In the genomic region with DNA sequence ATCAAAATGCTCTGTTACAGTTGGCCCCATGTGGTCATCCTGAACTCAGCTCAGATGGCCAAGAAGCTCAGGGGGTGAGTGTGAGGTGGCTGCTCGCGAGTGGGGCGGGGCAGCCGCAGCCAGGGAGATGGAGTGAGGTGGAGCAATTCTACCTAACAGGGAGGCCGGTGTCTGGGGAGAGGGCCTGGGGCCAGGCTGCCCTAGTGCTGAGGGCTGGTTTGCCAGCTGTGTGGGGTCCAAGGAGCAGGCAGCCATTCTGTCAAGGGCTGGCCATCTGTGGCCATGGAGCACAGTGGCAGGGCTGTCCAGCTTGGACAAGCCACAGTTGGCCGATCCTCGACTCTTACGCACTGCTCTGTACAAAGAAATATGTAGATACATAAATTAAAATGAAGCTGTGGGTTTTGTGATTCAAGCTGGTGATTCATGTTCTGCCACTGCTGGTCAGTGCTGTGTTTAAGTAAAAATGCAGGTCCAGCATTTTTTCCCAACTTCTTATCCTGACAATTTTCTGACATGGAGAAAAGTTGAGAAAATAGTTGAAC, we compare ENCODE assay signal across 12 cellular contexts.
A peak's percentile ranks its signal among the peaks of the same experiment; 100 is the strongest.
DNase-seq lines count a peak whose midpoint lies in the region; ATAC-seq and TF ChIP-seq lines count a peak whose summit lies in the region.
"Had no signal": no experiment of that assay in that cellular context is flagged by ENCODE, and none has a peak within 500 bp of the region (broad histone marks: within the 10 kb centered on the region; RNA-seq: fewer than 3 reads in every experiment).

No MANE protein-coding gene starts in this region.

- ATAC-seq in HG03175 (IDR thresholded peaks at IDR 0.05; ENCODE audit: unreplicated experiment) = no peak
- ATAC-seq in activated CD4-positive, CD25-positive, alpha-beta regulatory T cell treated with anti-CD3 and anti-CD28 coated beads, Interleukin-2, amount 50 U/mL, for 24 hours = no peak
- ATAC-seq: Panc1 had no signal

- H3K27ac ChIP-seq in epithelial cell of prostate = no peak overlapping the region
- H3K27ac ChIP-seq: thyroid gland had no signal

- in situ Hi-C loops in GM13977 (cut with MboI; ENCODE audit: low pct_unique_long_range_greater_than_20kb, low sequenced_read_pairs, unreplicated experiment) = no loop called here

- DNase-seq in AG10803 (ENCODE audit: low read depth) = peak; percentile 82
- peak; percentile 24 for DNase-seq in OCI-M1 (lab: John Stamatoyannopoulos, UW)
- DNase-seq in epithelial cell of prostate (ENCODE audit: low read depth, low spot score) = peak; percentile 27
- DNase-seq in non-pigmented ciliary epithelial cell (ENCODE audit: low read depth) = peak; percentile 69
- no peak for DNase-seq in GM13977 (ENCODE audit: low spot score)
- DNase-seq in stimulated activated CD4-positive, alpha-beta T cell treated with anti-CD3 and anti-CD28 coated beads, Interleukin-12 subunit alpha, Interleukin-12 subunit beta, amount 100 ng/mL, for 4 hours = no peak
- DNase-seq: CD4-positive, CD25-positive, alpha-beta regulatory T cell; KBM-7; thyroid gland had no signal

- H3K4me3 ChIP-seq in AG10803 (ENCODE audit: low read length) = no peak overlapping the region
- H3K4me3 ChIP-seq: thyroid gland had no signal

- TF ChIP-seq CTCF in AG10803 (conservative IDR thresholded peaks at IDR 0.05; ENCODE audit: low read length) (no peak), GM13977 (IDR thresholded peaks at IDR 0.05; ENCODE audit: extremely low read depth, insufficient read depth, missing control alignments) (no peak)

Comparison
In these comparisons a context has a peak if more than half of its experiments do, and no peak if none do; other contexts are left out.
1. DNase-seq: peak in AG10803 (single experiment), OCI-M1 (single experiment), epithelial cell of prostate (single experiment) and non-pigmented ciliary epithelial cell (single experiment); none in GM13977 (single experiment) and stimulated activated CD4-positive, alpha-beta T cell treated with anti-CD3 and anti-CD28 coated beads, Interleukin-12 subunit alpha, Interleukin-12 subunit beta, amount 100 ng/mL, for 4 hours (single experiment).